ENCODE assay signal across 8 cellular contexts in genomic region chr15:56919708-56920637, GRCh38. TPM values are rescaled to one million over a fixed set of nuclear protein-coding genes. Genes with fewer than 3 reads are reported as not detected.
A peak's percentile ranks its signal among the peaks of the same experiment; 100 is the strongest.
DNase-seq lines count a peak whose midpoint lies in the region; ATAC-seq, FAIRE-seq and TF ChIP-seq lines count a peak whose summit lies in the region.

No MANE protein-coding gene starts in this region.

- peaks cover 20% of the 10 kb centered on the region for H3K4me1 Mint-ChIP-seq in astrocyte (ENCODE audit: low read depth, unreplicated experiment)

- peak overlapping the region; percentile 88 for H3K4me2 ChIP-seq in astrocyte (ENCODE audit: low read length)

- H3K36me3 ChIP-seq in astrocyte (ENCODE audit: insufficient read depth, low read length) (peaks cover 6% of the 10 kb centered on the region), iPS-18a (ENCODE audit: control insufficient read depth, low read depth, low read length) (peaks cover 17% of the 10 kb centered on the region), gastrocnemius medialis (no peaks in the 10 kb centered on the region)

- H3K79me2 ChIP-seq in astrocyte (ENCODE audit: insufficient read depth, low read length): peaks cover 74% of the 10 kb centered on the region

- peak overlapping the region; percentile 97 for H3K4me3 Mint-ChIP-seq in astrocyte (ENCODE audit: unreplicated experiment)

- H3K27ac Mint-ChIP-seq in astrocyte (ENCODE audit: unreplicated experiment): peak overlapping the region; percentile 93

- no peak for TF ChIP-seq POLR2A in gastrocnemius medialis (IDR thresholded peaks at IDR 0.05)

- in situ Hi-C loops in gastrocnemius medialis (cut with MboI; ENCODE audit: low sequenced_read_pairs in 4 of 4): loop anchor here (5.0 to 25.0 kb wide), 5 partner anchors 33 to 392 kb away; no protein-coding TSS in a partner anchor

- H4K20me1 ChIP-seq in astrocyte (ENCODE audit: insufficient read depth, low read length): peaks cover 18% of the 10 kb centered on the region

- H3K27me3 ChIP-seq in astrocyte (ENCODE audit: insufficient read depth, low read length) (no peaks in the 10 kb centered on the region), iPS-18a (ENCODE audit: control insufficient read depth, insufficient read depth, low read length) (peaks cover 11% of the 10 kb centered on the region), gastrocnemius medialis (no peaks in the 10 kb centered on the region)

- peak overlapping the region; percentile 74 for H2AFZ ChIP-seq in astrocyte (ENCODE audit: low read depth, low read length)

- H3K9ac ChIP-seq in astrocyte (ENCODE audit: low read length) (peak overlapping the region; percentile 96), iPS-18a (ENCODE audit: low read length) (peak overlapping the region; percentile 95)

- FAIRE-seq in RCC 7860 (lab: Jason Lieb, UNC): no peak
- FAIRE-seq in astrocyte (lab: Jason Lieb, UNC): no peak

- ATAC-seq in HG03095 (IDR thresholded peaks at IDR 0.05; ENCODE audit: unreplicated experiment) (peak; percentile 29), gastrocnemius medialis (peak; percentile 10 to 22)

- H3K4me1 ChIP-seq in astrocyte (ENCODE audit: insufficient read depth, low read length): peaks cover 16% of the 10 kb centered on the region
- peaks cover 13% of the 10 kb centered on the region for H3K4me1 ChIP-seq in iPS-18a (ENCODE audit: control insufficient read depth, low read depth, low read length)
- H3K4me1 ChIP-seq in gastrocnemius medialis: peaks cover 54 to 55% of the 10 kb centered on the region in 2 donors

- H3K9me3 ChIP-seq in astrocyte (ENCODE audit: insufficient read depth, low read depth, low read length) (no peaks in the 10 kb centered on the region), iPS-18a (ENCODE audit: control insufficient read depth, low read depth, low read length) (no peaks in the 10 kb centered on the region), gastrocnemius medialis (no peaks in the 10 kb centered on the region)

- H3K27ac ChIP-seq in astrocyte (ENCODE audit: low read depth, low read length) (peak overlapping the region; percentile 94), iPS-18a (ENCODE audit: low read length) (peak overlapping the region; percentile 61), gastrocnemius medialis (peak overlapping the region; percentile 90 to 94 (median 92))

- H3K9me3 Mint-ChIP-seq in astrocyte (ENCODE audit: unreplicated experiment): no peaks in the 10 kb centered on the region

- peaks cover 14% of the 10 kb centered on the region for H3K36me3 Mint-ChIP-seq in astrocyte (ENCODE audit: low read depth, unreplicated experiment)

- no peak for TF ChIP-seq CTCF in astrocyte (IDR thresholded peaks at IDR 0.05; ENCODE audit: insufficient read depth, low read depth, low read length)
- TF ChIP-seq CTCF in gastrocnemius medialis (IDR thresholded peaks at IDR 0.05 in 4 of 5, conservative IDR thresholded peaks at IDR 0.05 in 1 of 5): no peak

- intact Hi-C loops in gastrocnemius medialis (cut with DNase I; ENCODE audit: low total_unique reads): loop anchor here (2.0 to 5.0 kb wide), 2 partner anchors 219 to 297 kb away; no protein-coding TSS in a partner anchor

- no peaks in the 10 kb centered on the region for H3K27me3 Mint-ChIP-seq in astrocyte (ENCODE audit: low read depth, unreplicated experiment)

- peak overlapping the region; percentile 79 for H3K4me3 ChIP-seq in astrocyte (ENCODE audit: insufficient read depth, low read depth, low read length)
- H3K4me3 ChIP-seq in iPS-18a (ENCODE audit: low read length): peak overlapping the region; percentile 88
- H3K4me3 ChIP-seq in gastrocnemius medialis: peak overlapping the region; percentile 83 to 91 (median 87)

- DNase-seq in SKM-1 treated with dmso at 0.1 percent for 144 hours (lab: John Stamatoyannopoulos, UW; ENCODE audit: unreplicated experiment): peak; percentile 26
- no peak for DNase-seq in SKM-1 (lab: John Stamatoyannopoulos, UW; ENCODE audit: unreplicated experiment)
- peak; percentile 10 for DNase-seq in RCC 7860 (ENCODE audit: low spot score)
- DNase-seq in astrocyte (ENCODE audit: low read depth): peak; percentile 73
- peak; percentile 14 to 16 for DNase-seq in gastrocnemius medialis
- DNase-seq in T-helper 9 cell: no peak

RNA-seq across cellular contexts. Expression of gene TCF12, which starts 1.5 kb away (rescaled TPM):
- total RNA-seq in astrocyte (106 and 112 TPM in 2 replicates), gastrocnemius medialis (10 to 100 TPM; 34.9 to 63.0 (median 51.4) TPM)

Comparison
In these comparisons a context has a peak if more than half of its experiments do, and no peak if none do; other contexts are left out.
1. DNase-seq: peak in SKM-1 treated with dmso at 0.1 percent for 144 hours (single experiment), RCC 7860 (single experiment), astrocyte (single experiment) and gastrocnemius medialis (2 of 2); none in SKM-1 (single experiment) and T-helper 9 cell (single experiment).
2. Peak in every context shown above with its lines, with median percentiles within 50 percentile points of each other: H3K27ac ChIP-seq and H3K4me3 ChIP-seq.